16 cellular contexts compared by ENCODE assay signal in genomic region chr6:116500969-116501433, GRCh38. TPM values are rescaled to one million over a fixed set of nuclear protein-coding genes. Genes with fewer than 3 reads are reported as not detected.
A peak's percentile ranks its signal among the peaks of the same experiment; 100 is the strongest.
DNase-seq lines count a peak whose midpoint lies in the region; FAIRE-seq and TF ChIP-seq lines count a peak whose summit lies in the region.
"Had no signal": no experiment of that assay in that cellular context is flagged by ENCODE, and none has a peak within 500 bp of the region (broad histone marks: within the 10 kb centered on the region; RNA-seq: fewer than 3 reads in every experiment).

No MANE protein-coding gene starts in this region.

- DNase-seq in A172 (ENCODE audit: low spot score) (peak; percentile 25), M059J (ENCODE audit: low read depth) (peak; percentile 4), H1 (ENCODE audit: low read depth in 1 of 2, low spot score in 2 of 2) (no peak), AG08395 (ENCODE audit: low spot score) (no peak), NCI-H446 treated with DMSO at 0.1 percent for 48 hours (lab: John Stamatoyannopoulos, UW) (no peak), HFFc6 (no peak)
- DNase-seq: activated effector memory CD4-positive, alpha-beta T cell treated with Interleukin-2 at 50 U/mL for 16 hours; GDM1; lower lobe of right lung; NCI-H1048; NCI-H510A treated with DMSO at 0.1 percent for 48 hours; SHP77; stimulated activated CD4-positive, alpha-beta T cell treated with anti-CD3 and anti-CD28 coated beads, Interleukin-4, amount 100 ng/mL, for 1 hour had no signal

- H3K27me3 ChIP-seq in H1 (replicated peaks in 1 of 4; ENCODE audit: control insufficient read depth in 3 of 4, extremely low read depth in 1 of 4, insufficient read depth in 3 of 4, low read length in 3 of 4), result no peaks in the 10 kb centered on the region

- H3K4ac ChIP-seq in H1 (replicated peaks; ENCODE audit: insufficient read length, low read depth, low read length), result no peak overlapping the region

- no peak overlapping the region for H2BK12ac ChIP-seq in H1 (ENCODE audit: low read depth, low read length)

- H3K4me1 Mint-ChIP-seq in HFFc6 (ENCODE audit: low read depth), result no peaks in the 10 kb centered on the region

- TF ChIP-seq CTCF in H1 (IDR thresholded peaks at IDR 0.05; ENCODE audit: control extremely low read depth in 1 of 3, insufficient read depth in 1 of 3, low read depth in 1 of 3, low read length in 3 of 3) (no peak), HFFc6 (IDR thresholded peaks at IDR 0.05) (no peak)

- H2BK15ac ChIP-seq in H1 (ENCODE audit: low read length), result no peak overlapping the region

- no peak overlapping the region for H4K5ac ChIP-seq in H1 (ENCODE audit: insufficient read length, low read depth, low read length)

- H3K4me3 ChIP-seq in H1 (ENCODE audit: extremely low read depth in 1 of 4, insufficient read depth in 2 of 4, low read depth in 3 of 4, low read length in 4 of 4), result no peak overlapping the region
- H3K4me3 ChIP-seq: lower lobe of right lung had no signal

- no peak overlapping the region for H2BK5ac ChIP-seq in H1 (ENCODE audit: low read depth, low read length)

- H3K4me2 ChIP-seq in H1 (ENCODE audit: insufficient read depth in 1 of 2, low read depth in 2 of 2, low read length in 2 of 2), result no peak overlapping the region

- no peaks in the 10 kb centered on the region for H3K9me3 ChIP-seq in H1 (ENCODE audit: insufficient read depth in 2 of 2, low read depth in 1 of 2, low read length in 1 of 2)
- H3K9me3 ChIP-seq: lower lobe of right lung had no signal

- H3K23ac ChIP-seq in H1 (ENCODE audit: insufficient read length), result no peak overlapping the region

- CTCF ChIA-PET in H1 (lab: Charles Lee; ENCODE audit: partially characterized antibody), result interaction anchor here (0.6 to 2.7 kb wide), 14 partner anchors 9 to 396 kb away, joined by 3 to 15 read pairs (median 4); partner anchors contain the start of gene CALHM5

- no peak overlapping the region for H2BK20ac ChIP-seq in H1 (ENCODE audit: low read length)

- H3K27ac Mint-ChIP-seq in HFFc6, result no peak overlapping the region

- no peak overlapping the region for H3K56ac ChIP-seq in H1 (replicated peaks; ENCODE audit: insufficient read length, low read depth, low read length)

- no peaks in the 10 kb centered on the region for H3K79me1 ChIP-seq in H1 (ENCODE audit: low read depth, low read length)

- TF ChIP-seq POLR2A in H1 (IDR thresholded peaks at IDR 0.05; ENCODE audit: control extremely low read depth in 1 of 2, low read depth in 2 of 2, low read length in 2 of 2), result no peak

- peak overlapping the region; percentile 95 for H2AFZ ChIP-seq in H1 (ENCODE audit: low read length)

- H2AK5ac ChIP-seq in H1 (ENCODE audit: low read depth, low read length), result no peak overlapping the region

- H3K4me3 Mint-ChIP-seq in HFFc6, result no peak overlapping the region

- H3K36me3 ChIP-seq in H1 (ENCODE audit: control insufficient read depth in 2 of 4, insufficient read depth in 4 of 4, low read length in 3 of 4), result no peaks in the 10 kb centered on the region
- H3K36me3 ChIP-seq: lower lobe of right lung had no signal

- no peak overlapping the region for H3K14ac ChIP-seq in H1 (ENCODE audit: insufficient read length)

- H3K27ac ChIP-seq in H1 (ENCODE audit: low read depth, low read length), result no peak overlapping the region
- H3K27ac ChIP-seq: HL-60, lower lobe of right lung had no signal

- H4K8ac ChIP-seq in H1 (ENCODE audit: extremely low read depth, insufficient read depth, low read length), result no peak overlapping the region

- no peak for FAIRE-seq in H1 (lab: Jason Lieb, UNC)

- peaks cover 0 to 4% (median 0%) of the 10 kb centered on the region in 4 experiments; a peak in 1 of 7 replicates for H3K4me1 ChIP-seq in H1 (replicated peaks in 1 of 4; ENCODE audit: control insufficient read depth in 3 of 4, insufficient read depth in 4 of 4, low read length in 3 of 4)
- H3K4me1 ChIP-seq: lower lobe of right lung had no signal

- H3K9me3 Mint-ChIP-seq in HFFc6, result peaks cover 18% of the 10 kb centered on the region

- no peak overlapping the region for H3K18ac ChIP-seq in H1 (ENCODE audit: extremely low read depth, low read length)

- POLR2A ChIA-PET in H1 (lab: Charles Lee; ENCODE audit: partially characterized antibody), result interaction anchor here (1.0 to 1.7 kb wide), 2 partner anchors 39 to 48 kb away, joined by 3 to 4 read pairs; no protein-coding TSS in a partner anchor

- no peak overlapping the region for H4K91ac ChIP-seq in H1 (replicated peaks; ENCODE audit: insufficient read length, low read length)

- no peak for TF ChIP-seq RAD21 in H1 (IDR thresholded peaks at IDR 0.05 in 1 of 2, conservative IDR thresholded peaks at IDR 0.05 in 1 of 2; ENCODE audit: low read depth in 2 of 2, low read length in 2 of 2)

- no peak overlapping the region for H2BK120ac ChIP-seq in H1 (replicated peaks; ENCODE audit: low read depth, low read length)

- H3K9ac ChIP-seq in H1 (replicated peaks in 1 of 4; ENCODE audit: extremely low read depth in 1 of 4, low read depth in 3 of 4, low read length in 3 of 4), result no peak overlapping the region

- WGBS in H1 (ENCODE audit: extremely low coverage in 1 of 2, insufficient coverage in 1 of 2, insufficient read length in 1 of 2, insufficient replicate concordance in 2 of 2, low coverage in 1 of 2, low lambda C conversion rate in 2 of 2, missing lambda C conversion rate in 1 of 2), 2 experiments, result 80% methylated on average over 9 of the region's 9 CpGs; no CpG with 5 or more reads in 1 of the 2 experiments

- no peaks in the 10 kb centered on the region for H4K20me1 ChIP-seq in H1 (replicated peaks in 1 of 2; ENCODE audit: control insufficient read depth in 1 of 2, insufficient read depth in 2 of 2, low read length in 2 of 2)

- H3K36me3 Mint-ChIP-seq in HFFc6 (ENCODE audit: low read depth), result peaks cover 17% of the 10 kb centered on the region

- H3K79me2 ChIP-seq in H1 (ENCODE audit: control insufficient read depth in 1 of 2, insufficient read depth in 2 of 2, low read length in 2 of 2), result no peaks in the 10 kb centered on the region

- no peak for TF ChIP-seq EP300 in H1 (IDR thresholded peaks at IDR 0.05; ENCODE audit: borderline replicate concordance in 1 of 2, low read depth in 2 of 2, low read length in 2 of 2)

- no peaks in the 10 kb centered on the region for H3K23me2 ChIP-seq in H1 (ENCODE audit: low read depth, low read length)

- peaks cover 13% of the 10 kb centered on the region for H3K27me3 Mint-ChIP-seq in HFFc6 (ENCODE audit: insufficient read depth)

RNA-seq across cellular contexts. Expression of gene CALHM5, which starts 10.4 kb away (rescaled TPM):
- total RNA-seq in A172 (2014; rRNA removed; shearing (Covaris generic)), result 3.8 and 4.1 TPM in 2 replicates
- 1.3 and 1.6 TPM in 2 replicates for total RNA-seq in M059J (2014; rRNA removed; shearing (Covaris generic))
- total RNA-seq in H1 (2021; fragmentation: NEBNext Ultra II Directional; extraction: Animal tissue kit (Norgen Biotek cat#: 25700)), result 0.09 and 0.17 TPM in 2 replicates
- 0.03 and 0.05 TPM in 2 replicates for polyA plus RNA-seq in H1 (2011; rRNA removed)
- 0.04 TPM for polyA plus RNA-seq in H1 (2011; cell fraction: cytosol; rRNA removed)
- 0.04 TPM for polyA plus RNA-seq in H1 (2011; cell fraction: nucleus; rRNA removed)
- polyA plus RNA-seq in H1 (2012, experiment 1 of 2), result 0.08 to 0.14 TPM (median 0.11 TPM) in 4 replicates
- 0.01 TPM for polyA plus RNA-seq in H1 (2012, experiment 2 of 2)
- 0.14 TPM for polyA plus RNA-seq in H1 (2013, experiment 1 of 2)
- polyA plus RNA-seq in H1 (2013, experiment 2 of 2), result 0.20 TPM
- polyA minus RNA-seq in H1 (2011; rRNA and poly(A)+ RNA removed), result 0.16 and 0.29 TPM in 2 replicates
- not detected for polyA minus RNA-seq in H1 (2011; cell fraction: cytosol; rRNA and poly(A)+ RNA removed)
- 0.30 TPM for polyA minus RNA-seq in H1 (2011; cell fraction: nucleus; rRNA and poly(A)+ RNA removed)
- total RNA-seq in HFFc6 (2021; fragmentation: NEBNext Ultra II Directional; extraction: Animal tissue kit (Norgen Biotek cat#: 25700)), result 1 to 10 TPM; 1.9 to 5.6 (median 4.5) TPM

RNA-seq across cellular contexts. Expression of gene CALHM6, which starts 39.8 kb away (rescaled TPM):
- total RNA-seq in A172 (2014; rRNA removed; shearing (Covaris generic)), result not detected in 2 replicates
- total RNA-seq in M059J (2014; rRNA removed; shearing (Covaris generic)), result 6.3 and 6.9 TPM in 2 replicates
- total RNA-seq in H1 (2021; fragmentation: NEBNext Ultra II Directional; extraction: Animal tissue kit (Norgen Biotek cat#: 25700)), result 0.93 and 1.1 TPM in 2 replicates
- polyA plus RNA-seq in H1 (2011; rRNA removed), result 1.8 and 2.0 TPM in 2 replicates
- polyA plus RNA-seq in H1 (2011; cell fraction: cytosol; rRNA removed), result 1.2 TPM
- polyA plus RNA-seq in H1 (2011; cell fraction: nucleus; rRNA removed), result 0.43 TPM
- 0.49 to 2.2 TPM (median 1.9 TPM) in 4 replicates for polyA plus RNA-seq in H1 (2012, experiment 1 of 2)
- 1.3 TPM for polyA plus RNA-seq in H1 (2012, experiment 2 of 2)
- 2.9 TPM for polyA plus RNA-seq in H1 (2013, experiment 1 of 2)
- 2.9 TPM for polyA plus RNA-seq in H1 (2013, experiment 2 of 2)
- 0.15 and 0.28 TPM in 2 replicates for polyA minus RNA-seq in H1 (2011; rRNA and poly(A)+ RNA removed)
- not detected for polyA minus RNA-seq in H1 (2011; cell fraction: cytosol; rRNA and poly(A)+ RNA removed)
- polyA minus RNA-seq in H1 (2011; cell fraction: nucleus; rRNA and poly(A)+ RNA removed), result 0.70 TPM
- total RNA-seq in HFFc6 (2021; fragmentation: NEBNext Ultra II Directional; extraction: Animal tissue kit (Norgen Biotek cat#: 25700)), result 1 to 10 TPM in 2 of 6 experiments, under 1 TPM in 2, not detected in 2; 0.31 to 2.1 (median 1.0) TPM

RNA-seq across cellular contexts. Expression of gene TRAPPC3L, which starts 44.5 kb away (rescaled TPM):
- total RNA-seq in A172 (2014; rRNA removed; shearing (Covaris generic)), result not detected in 2 replicates
- 0.27 TPM in 1 of 2 replicates, not detected in the other for total RNA-seq in M059J (2014; rRNA removed; shearing (Covaris generic))
- total RNA-seq in H1 (2021; fragmentation: NEBNext Ultra II Directional; extraction: Animal tissue kit (Norgen Biotek cat#: 25700)), result not detected in 2 replicates
- polyA plus RNA-seq in H1 (2011; rRNA removed), result not detected in 2 replicates
- not detected for polyA plus RNA-seq in H1 (2011; cell fraction: cytosol; rRNA removed)
- not detected for polyA plus RNA-seq in H1 (2011; cell fraction: nucleus; rRNA removed)
- not detected in 4 replicates for polyA plus RNA-seq in H1 (2012, experiment 1 of 2)
- polyA plus RNA-seq in H1 (2012, experiment 2 of 2), result not detected
- not detected for polyA plus RNA-seq in H1 (2013, experiment 1 of 2)
- polyA plus RNA-seq in H1 (2013, experiment 2 of 2), result not detected
- polyA minus RNA-seq in H1 (2011; rRNA and poly(A)+ RNA removed), result not detected in 2 replicates
- not detected for polyA minus RNA-seq in H1 (2011; cell fraction: cytosol; rRNA and poly(A)+ RNA removed)
- polyA minus RNA-seq in H1 (2011; cell fraction: nucleus; rRNA and poly(A)+ RNA removed), result not detected
- total RNA-seq in HFFc6 (2021; fragmentation: NEBNext Ultra II Directional; extraction: Animal tissue kit (Norgen Biotek cat#: 25700)), result under 1 TPM; 0.15 to 0.45 (median 0.32) TPM
- total RNA-seq: lower lobe of right lung had no signal

RNA-seq across cellular contexts. Expression of gene CALHM4, which starts 52.5 kb away (rescaled TPM):
- total RNA-seq in A172 (2014; rRNA removed; shearing (Covaris generic)), result not detected in 2 replicates
- not detected in 2 replicates for total RNA-seq in M059J (2014; rRNA removed; shearing (Covaris generic))
- not detected in 2 replicates for total RNA-seq in H1 (2021; fragmentation: NEBNext Ultra II Directional; extraction: Animal tissue kit (Norgen Biotek cat#: 25700))
- not detected in 2 replicates for polyA plus RNA-seq in H1 (2011; rRNA removed)
- not detected for polyA plus RNA-seq in H1 (2011; cell fraction: cytosol; rRNA removed)
- not detected for polyA plus RNA-seq in H1 (2011; cell fraction: nucleus; rRNA removed)
- 0.16 TPM in 1 of 4 replicates, not detected in the others for polyA plus RNA-seq in H1 (2012, experiment 1 of 2)
- polyA plus RNA-seq in H1 (2012, experiment 2 of 2), result not detected
- not detected for polyA plus RNA-seq in H1 (2013, experiment 1 of 2)
- polyA plus RNA-seq in H1 (2013, experiment 2 of 2), result not detected
- not detected in 2 replicates for polyA minus RNA-seq in H1 (2011; rRNA and poly(A)+ RNA removed)
- polyA minus RNA-seq in H1 (2011; cell fraction: cytosol; rRNA and poly(A)+ RNA removed), result not detected
- not detected for polyA minus RNA-seq in H1 (2011; cell fraction: nucleus; rRNA and poly(A)+ RNA removed)
- under 1 TPM in 3 of 6 experiments, not detected in 3; 0.24 to 0.31 (median 0.27) TPM for total RNA-seq in HFFc6 (2021; fragmentation: NEBNext Ultra II Directional; extraction: Animal tissue kit (Norgen Biotek cat#: 25700))
- total RNA-seq: lower lobe of right lung, posterior vena cava had no signal
- polyA plus RNA-seq: BJ had no signal

Comparison
In these comparisons a context has a peak if more than half of its experiments do, and no peak if none do; other contexts are left out.
1. DNase-seq: peak in A172 (single experiment) and M059J (single experiment); none in H1 (0 of 2), AG08395 (single experiment), NCI-H446 treated with DMSO at 0.1 percent for 48 hours (single experiment) and HFFc6 (single experiment).